Comparison of ENCODE assay signal across 1 cellular context in the genomic region with DNA sequence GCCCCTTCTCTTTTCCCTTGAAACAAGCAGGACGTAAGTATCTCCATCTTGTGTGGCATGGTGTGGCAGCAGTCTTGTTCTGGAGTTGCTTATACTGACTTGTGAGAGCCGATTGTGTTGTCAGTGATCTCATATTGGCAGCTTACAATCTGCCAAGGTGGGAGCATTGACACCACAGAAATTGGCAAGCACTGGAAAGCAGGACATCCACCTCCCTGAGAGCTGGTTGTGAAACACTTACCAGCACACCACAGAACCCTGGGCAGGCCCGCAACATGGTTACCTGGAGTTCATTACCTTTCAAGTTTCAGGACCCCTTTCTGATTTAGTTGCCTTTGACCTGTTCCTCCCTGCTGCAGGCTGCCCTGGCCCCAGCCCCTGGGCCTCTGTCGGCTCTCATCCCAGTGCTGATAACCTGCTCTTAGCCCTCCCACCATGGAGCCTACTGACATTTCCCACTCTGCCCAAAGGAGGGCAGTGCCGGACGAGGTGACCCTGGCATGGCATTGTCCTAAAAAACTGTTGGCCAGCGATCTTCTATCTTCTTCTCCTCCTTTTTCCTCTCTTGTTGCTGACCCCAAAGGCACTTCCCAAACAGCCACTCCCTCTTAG.
TF ChIP-seq lines count a peak whose summit lies in the region.

No MANE protein-coding gene starts in this region.

TF ChIP-seq in GM23338, 12 proteins besides CTCF, POLR2A, EP300 and RAD21 (continued from another document):
- TF ChIP-seq, protein P1, sequence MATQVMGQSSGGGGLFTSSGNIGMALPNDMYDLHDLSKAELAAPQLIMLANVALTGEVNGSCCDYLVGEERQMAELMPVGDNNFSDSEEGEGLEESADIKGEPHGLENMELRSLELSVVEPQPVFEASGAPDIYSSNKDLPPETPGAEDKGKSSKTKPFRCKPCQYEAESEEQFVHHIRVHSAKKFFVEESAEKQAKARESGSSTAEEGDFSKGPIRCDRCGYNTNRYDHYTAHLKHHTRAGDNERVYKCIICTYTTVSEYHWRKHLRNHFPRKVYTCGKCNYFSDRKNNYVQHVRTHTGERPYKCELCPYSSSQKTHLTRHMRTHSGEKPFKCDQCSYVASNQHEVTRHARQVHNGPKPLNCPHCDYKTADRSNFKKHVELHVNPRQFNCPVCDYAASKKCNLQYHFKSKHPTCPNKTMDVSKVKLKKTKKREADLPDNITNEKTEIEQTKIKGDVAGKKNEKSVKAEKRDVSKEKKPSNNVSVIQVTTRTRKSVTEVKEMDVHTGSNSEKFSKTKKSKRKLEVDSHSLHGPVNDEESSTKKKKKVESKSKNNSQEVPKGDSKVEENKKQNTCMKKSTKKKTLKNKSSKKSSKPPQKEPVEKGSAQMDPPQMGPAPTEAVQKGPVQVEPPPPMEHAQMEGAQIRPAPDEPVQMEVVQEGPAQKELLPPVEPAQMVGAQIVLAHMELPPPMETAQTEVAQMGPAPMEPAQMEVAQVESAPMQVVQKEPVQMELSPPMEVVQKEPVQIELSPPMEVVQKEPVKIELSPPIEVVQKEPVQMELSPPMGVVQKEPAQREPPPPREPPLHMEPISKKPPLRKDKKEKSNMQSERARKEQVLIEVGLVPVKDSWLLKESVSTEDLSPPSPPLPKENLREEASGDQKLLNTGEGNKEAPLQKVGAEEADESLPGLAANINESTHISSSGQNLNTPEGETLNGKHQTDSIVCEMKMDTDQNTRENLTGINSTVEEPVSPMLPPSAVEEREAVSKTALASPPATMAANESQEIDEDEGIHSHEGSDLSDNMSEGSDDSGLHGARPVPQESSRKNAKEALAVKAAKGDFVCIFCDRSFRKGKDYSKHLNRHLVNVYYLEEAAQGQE (IDR thresholded peaks at IDR 0.05; ENCODE audit: unreplicated experiment): no peak
- no peak for TF ChIP-seq CREB1 (CRISPR knock-in tag; IDR thresholded peaks at IDR 0.05; ENCODE audit: low read depth)
- TF ChIP-seq NANOG (IDR thresholded peaks at IDR 0.05; ENCODE audit: borderline replicate concordance): no peak
- TF ChIP-seq EZH2 (IDR thresholded peaks at IDR 0.05; ENCODE audit: low read depth, unreplicated experiment): no peak
- TF ChIP-seq ZNF331 (CRISPR knock-in tag; IDR thresholded peaks at IDR 0.05; ENCODE audit: low read depth): no peak
- TF ChIP-seq POLR2AphosphoS5 (IDR thresholded peaks at IDR 0.05; ENCODE audit: low read depth): no peak
TF ChIP-seq in GM23338: peak in this region for 0.
